ENCODE assay signal across 1 cellular context in genomic region chr6:167827588-167828324, GRCh38.
A peak's percentile ranks its signal among the peaks of the same experiment; 100 is the strongest.
TF ChIP-seq lines count a peak whose summit lies in the region.

No MANE protein-coding gene starts in this region.

TF ChIP-seq in HepG2, 621 proteins besides CTCF, POLR2A, EP300 and RAD21 (continued from another document and continues in another):
- TF ChIP-seq ZNF281 (CRISPR knock-in tag; IDR thresholded peaks at IDR 0.05; ENCODE audit: borderline replicate concordance) (no peak), PBX2 (CRISPR knock-in tag; IDR thresholded peaks at IDR 0.05) (no peak), ZFX (CRISPR knock-in tag; IDR thresholded peaks at IDR 0.05; ENCODE audit: low read depth) (peak; percentile 81), ZNF503 (CRISPR knock-in tag; IDR thresholded peaks at IDR 0.05) (peak; percentile 41; the same call in 1 of the 2 replicates), ZNF274 (CRISPR knock-in tag; IDR thresholded peaks at IDR 0.05) (peak; percentile 44; the same call in 1 of the 2 replicates), NCOA5 (CRISPR knock-in tag; IDR thresholded peaks at IDR 0.05) (no peak), SOX6 (IDR thresholded peaks at IDR 0.05) (no peak), SOX6 (CRISPR knock-in tag; IDR thresholded peaks at IDR 0.05) (peak; percentile 63), HDAC6 (IDR thresholded peaks at IDR 0.05; ENCODE audit: low read depth, low read length) (no peak), KLF13 (CRISPR knock-in tag; IDR thresholded peaks at IDR 0.05) (no peak), MATR3 (CRISPR knock-in tag; IDR thresholded peaks at IDR 0.05) (no peak), TERF1 (CRISPR knock-in tag; IDR thresholded peaks at IDR 0.05) (no peak), ZNF580 (CRISPR knock-in tag; IDR thresholded peaks at IDR 0.05; ENCODE audit: borderline replicate concordance, low read depth) (no peak), ZNF446 (CRISPR knock-in tag; IDR thresholded peaks at IDR 0.05) (peak; percentile 56; the same call in 1 of the 2 replicates), DZIP1 (CRISPR knock-in tag; IDR thresholded peaks at IDR 0.05) (no peak), ZNF18 (CRISPR knock-in tag; IDR thresholded peaks at IDR 0.05; ENCODE audit: insufficient replicate concordance) (peak; percentile 2), SPEN (CRISPR knock-in tag; IDR thresholded peaks at IDR 0.05; ENCODE audit: low read depth) (no peak), ZNF230 (CRISPR knock-in tag; IDR thresholded peaks at IDR 0.05) (no peak), IRF1 (CRISPR knock-in tag; IDR thresholded peaks at IDR 0.05; ENCODE audit: low read depth) (no peak), NFE2L2 (IDR thresholded peaks at IDR 0.05; ENCODE audit: low read length) (no peak), IKZF5 (CRISPR knock-in tag; IDR thresholded peaks at IDR 0.05) (peak; percentile 68; the same call in 1 of the 2 replicates), PHF5A (CRISPR knock-in tag; IDR thresholded peaks at IDR 0.05; ENCODE audit: low read depth, unreplicated experiment) (no peak), ZFAT (CRISPR knock-in tag; conservative IDR thresholded peaks at IDR 0.05) (no peak), ZBTB43 (CRISPR knock-in tag; conservative IDR thresholded peaks at IDR 0.05) (0 out of 2 replicates have a peak, but pooled peaks have one; percentile 34), ZHX1 (CRISPR knock-in tag; IDR thresholded peaks at IDR 0.05; ENCODE audit: low read depth) (no peak), MIXL1 (CRISPR knock-in tag; IDR thresholded peaks at IDR 0.05) (no peak), FOSL1 (CRISPR knock-in tag; IDR thresholded peaks at IDR 0.05; ENCODE audit: borderline replicate concordance) (no peak), ESRRA (CRISPR knock-in tag; IDR thresholded peaks at IDR 0.05; ENCODE audit: low read depth) (peak; percentile 65; the same call in 1 of the 2 replicates), SNAI1 (CRISPR knock-in tag; IDR thresholded peaks at IDR 0.05; ENCODE audit: borderline replicate concordance) (peak; percentile 64; the same call in 1 of the 2 replicates), ZNF256 (CRISPR knock-in tag; conservative IDR thresholded peaks at IDR 0.05) (no peak), ZGPAT (CRISPR knock-in tag; IDR thresholded peaks at IDR 0.05) (peak; percentile 23; the same call in 1 of the 2 replicates), ARNTL (CRISPR knock-in tag; IDR thresholded peaks at IDR 0.05) (no peak; the same call in 1 of the 2 replicates), ZNF776 (CRISPR knock-in tag; IDR thresholded peaks at IDR 0.05) (no peak), POGK (CRISPR knock-in tag; conservative IDR thresholded peaks at IDR 0.05) (peak; percentile 54; the same call in 1 of the 2 replicates)
